8 cellular contexts compared by ENCODE assay signal in genomic region chr11:560305-561147, GRCh38. TPM values are rescaled to one million over a fixed set of nuclear protein-coding genes. Genes with fewer than 3 reads are reported as not detected.
DNase-seq lines count a peak whose midpoint lies in the region; ATAC-seq, FAIRE-seq and TF ChIP-seq lines count a peak whose summit lies in the region.

TSS of gene LMNTD2 (minus strand) at chr11:560738. CDS start at chr11:560716, 22 bp downstream.
TSS of gene RASSF7 (plus strand) at chr11:560970. CDS start at chr11:561769, 799 bp downstream.

- H3K27me3 Mint-ChIP-seq in activated B cell treated with CpG ODN at 0.5 μM for 24 hours, result no peaks in the 10 kb centered on the region

- TF ChIP-seq CTCF in A673 (conservative IDR thresholded peaks at IDR 0.05; ENCODE audit: low read depth, low read length), result no peak
- no peak for TF ChIP-seq CTCF in activated B cell treated with CpG ODN at 0.5 μM for 24 hours (IDR thresholded peaks at IDR 0.05)
- TF ChIP-seq CTCF in kidney (IDR thresholded peaks at IDR 0.05; ENCODE audit: borderline replicate concordance, extremely low read depth, insufficient read depth), result no peak

- H3K4me1 ChIP-seq in A673 (ENCODE audit: insufficient read depth, low read length, poor library complexity, severe bottlenecking), result peaks cover 14% of the 10 kb centered on the region
- peaks cover 8 to 34% of the 10 kb centered on the region in 2 donors for H3K4me1 ChIP-seq in kidney (ENCODE audit: control insufficient read depth in 1 of 2, insufficient read depth in 1 of 2, low read depth in 1 of 2, low read length in 2 of 2)

- DNase-seq in A673 (ENCODE audit: low spot score), result peak; percentile 90
- peak; percentile 94 for DNase-seq in NCI-H2196 (lab: John Stamatoyannopoulos, UW; ENCODE audit: unreplicated experiment)
- peak; percentile 97 for DNase-seq in activated B cell treated with CpG ODN at 0.5 μM for 24 hours
- DNase-seq in caudate nucleus (lab: John Stamatoyannopoulos, UW), result peak in 59 of 61 donors; percentile 27 to 90 (median 79)
- DNase-seq in kidney, result peak; percentile 97
- peak; percentile 87 to 95 (median 93) for DNase-seq in stimulated activated CD4-positive, alpha-beta T cell treated with anti-CD3 and anti-CD28 coated beads, Interleukin-12 subunit alpha, Interleukin-12 subunit beta, amount 100 ng/mL, for 48 hours (ENCODE audit: low read depth in 2 of 3, low spot score in 1 of 3)

- no peaks in the 10 kb centered on the region for H3K36me3 ChIP-seq in A673 (ENCODE audit: insufficient read depth, low read length, poor library complexity, severe bottlenecking)
- H3K36me3 ChIP-seq in kidney (ENCODE audit: control insufficient read depth in 1 of 2, insufficient read depth in 2 of 2, low read length in 2 of 2), result peaks cover 0 to 4% of the 10 kb centered on the region in 2 donors

- H3K9me3 ChIP-seq in A673 (ENCODE audit: low read depth, low read length, poor library complexity, severe bottlenecking) (no peaks in the 10 kb centered on the region), kidney (ENCODE audit: control insufficient read depth in 1 of 2, low read length in 2 of 2) (no peaks in the 10 kb centered on the region)

- peaks cover 20% of the 10 kb centered on the region for H3K27me3 ChIP-seq in A673 (replicated peaks; ENCODE audit: insufficient read depth, low read depth, low read length, poor library complexity)

- H3K4me1 Mint-ChIP-seq in activated B cell treated with CpG ODN at 0.5 μM for 24 hours, result peaks cover 17% of the 10 kb centered on the region

- FAIRE-seq in kidney (lab: Jason Lieb, UNC), result no peak

- BruUV-seq in A673 (replicated peaks; lab: Mats Ljungman, UMichigan), result no TSS peak

- peak within 1 kb of the TSS; percentile 84 for H3K4me3 Mint-ChIP-seq in activated B cell treated with CpG ODN at 0.5 μM for 24 hours

- peak within 1 kb of the TSS; percentile 39 to 55 for H3K9ac ChIP-seq in kidney (ENCODE audit: low read length in 2 of 2)

- H3K4me3 ChIP-seq in A673 (ENCODE audit: low read depth, low read length, poor library complexity, severe bottlenecking), result peak within 1 kb of the TSS; percentile 72
- H3K4me3 ChIP-seq in kidney (ENCODE audit: low read length in 2 of 2), result peak within 1 kb of the TSS; percentile 68 to 70

- CTCF ChIA-PET in A673 (lab: Charles Lee), result no interaction called here
- CTCF ChIA-PET in activated B cell treated with CpG ODN at 0.5 μM for 24 hours (lab: Charles Lee), result interaction anchor here (0.8 kb wide), 1 partner anchor 161 kb away, joined by 3 read pairs; no protein-coding TSS in a partner anchor

- POLR2A ChIA-PET in A673 (lab: Charles Lee; ENCODE audit: low non-redundant PET) (no interaction called here), activated B cell treated with CpG ODN at 0.5 μM for 24 hours (lab: Charles Lee) (interaction anchor here (0.7 to 4.8 kb wide), 10 partner anchors 15 to 249 kb away, joined by 3 to 26 read pairs (median 4); partner anchors contain the start of genes HRAS, LRRC56, PHRF1 and RPLP2)

- intact Hi-C loops in A673 (cut with micrococcal nuclease; ENCODE audit: unreplicated experiment), result no loop called here
- intact Hi-C loops in activated B cell treated with CpG ODN at 0.5 μM for 24 hours (cut with micrococcal nuclease), result loop anchor here (1.0 kb wide), 5 partner anchors 8 to 236 kb away; partner anchors contain the start of genes LRRC56, PHRF1 and RNH1
- intact Hi-C loops in kidney (cut with DNase I), result no loop called here

- H3K27ac ChIP-seq in A673 (ENCODE audit: low read depth, low read length, poor library complexity, severe bottlenecking) (peak within 1 kb of the TSS; percentile 76), caudate nucleus (ENCODE audit: low read depth, low read length) (no peak within 1 kb of the TSS), kidney (ENCODE audit: low read depth in 2 of 2, low read length in 2 of 2) (peak within 1 kb of the TSS; percentile 82 to 90)

- H3K36me3 Mint-ChIP-seq in activated B cell treated with CpG ODN at 0.5 μM for 24 hours (ENCODE audit: low read depth), result peaks cover 5% of the 10 kb centered on the region

- no peaks in the 10 kb centered on the region for H3K9me3 Mint-ChIP-seq in activated B cell treated with CpG ODN at 0.5 μM for 24 hours

- peak within 1 kb of the TSS; percentile 59 for H3K27ac Mint-ChIP-seq in activated B cell treated with CpG ODN at 0.5 μM for 24 hours

- ATAC-seq in GM18861 (IDR thresholded peaks at IDR 0.05; ENCODE audit: unreplicated experiment), result peak; percentile 57
- ATAC-seq in HG03095 (IDR thresholded peaks at IDR 0.05; ENCODE audit: unreplicated experiment), result peak; percentile 72
- peak; percentile 96 for ATAC-seq in activated B cell treated with CpG ODN at 0.5 μM for 24 hours (ENCODE audit: low read depth)

RNA-seq across cellular contexts. Expression of gene LMNTD2, which starts in this region (rescaled TPM):
- total RNA-seq in A673 (2021) (1.1 and 1.7 TPM in 2 replicates), activated B cell treated with CpG ODN at 0.5 μM for 24 hours (8.6 and 9.1 TPM in 2 replicates), kidney (8.0 TPM)
- 6.2 TPM for polyA plus RNA-seq in kidney (ENCODE audit: insufficient read depth, low read depth, low replicate concordance)

RNA-seq across cellular contexts. Expression of gene RASSF7, which starts in this region (rescaled TPM):
- 4.6 and 6.2 TPM in 2 replicates for total RNA-seq in A673 (2021)
- total RNA-seq in activated B cell treated with CpG ODN at 0.5 μM for 24 hours, result 14.2 and 14.9 TPM in 2 replicates
- 106 TPM for total RNA-seq in kidney
- 108 TPM for polyA plus RNA-seq in kidney (ENCODE audit: insufficient read depth, low read depth, low replicate concordance)
